In the genomic region with DNA sequence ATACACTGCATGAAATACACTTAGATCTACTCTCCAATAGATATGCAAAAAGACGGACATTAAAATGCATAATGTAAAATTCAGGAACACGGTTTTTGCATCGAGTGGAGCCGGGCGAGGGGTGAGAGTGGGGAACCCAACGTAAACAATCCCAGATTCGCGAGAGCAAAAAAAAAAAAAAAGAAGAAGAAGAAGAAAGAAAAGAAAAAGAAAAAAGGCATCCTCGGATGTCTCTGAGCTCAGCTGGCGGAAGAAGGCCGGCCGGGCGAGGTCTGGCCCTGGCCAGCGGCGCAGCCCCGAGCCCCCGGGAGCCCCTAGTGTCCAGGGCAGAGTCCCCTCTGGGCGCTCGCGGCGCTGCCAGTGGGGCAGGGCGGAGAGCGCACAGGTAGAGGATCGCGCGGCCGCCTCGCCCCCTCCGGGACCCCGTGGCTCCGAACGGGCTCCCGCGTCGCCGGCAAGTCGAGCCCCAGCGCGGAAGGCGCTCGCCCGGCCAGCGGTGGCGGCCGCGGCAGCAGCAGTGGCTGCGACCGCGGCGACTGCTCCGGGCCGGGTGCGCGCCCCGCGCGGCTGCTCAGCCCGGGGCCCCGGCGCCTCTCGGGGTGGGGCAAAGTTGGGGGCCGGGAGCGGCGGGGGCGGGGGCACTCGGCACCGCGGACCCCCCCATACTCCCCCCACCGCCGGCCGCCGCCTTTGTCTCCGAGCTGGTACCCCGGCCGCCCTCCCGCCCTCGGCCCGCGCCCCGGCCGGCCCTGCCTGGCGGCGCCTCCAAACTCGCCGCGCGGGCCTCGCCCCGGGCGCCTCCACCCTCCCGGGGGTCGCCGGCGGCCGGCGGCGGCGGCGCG, we compare ENCODE assay signal across 8 cellular contexts. TPM values are rescaled to one million over a fixed set of nuclear protein-coding genes. Genes with fewer than 3 reads are reported as not detected.
DNase-seq lines count a peak whose midpoint lies in the region; ATAC-seq and TF ChIP-seq lines count a peak whose summit lies in the region.

No MANE protein-coding gene starts in this region.

- H3K4me1 ChIP-seq in HEK293 (ENCODE audit: control insufficient read depth, insufficient read depth, low read length): peaks cover 48% of the 10 kb centered on the region
- peaks cover 34 to 40% of the 10 kb centered on the region in 2 donors for H3K4me1 ChIP-seq in duodenal mucosa (ENCODE audit: control insufficient read depth in 1 of 2, insufficient read depth in 2 of 2, low read length in 2 of 2)
- peaks cover 31% of the 10 kb centered on the region for H3K4me1 ChIP-seq in mucosa of descending colon (ENCODE audit: low read depth)

- no peaks in the 10 kb centered on the region for H3K36me3 ChIP-seq in HEK293 (ENCODE audit: control insufficient read depth in 2 of 2, insufficient read depth in 1 of 2, low read length in 2 of 2)
- H3K36me3 ChIP-seq in duodenal mucosa (ENCODE audit: control insufficient read depth in 1 of 2, insufficient read depth in 2 of 2, low read length in 2 of 2): no peaks in the 10 kb centered on the region
- no peaks in the 10 kb centered on the region for H3K36me3 ChIP-seq in mucosa of descending colon (ENCODE audit: low read depth)

- DNase-seq in SHP77 (lab: John Stamatoyannopoulos, UW) (peak; percentile 27 to 55), SHP77 treated with DMSO at 0.1 percent for 48 hours (lab: John Stamatoyannopoulos, UW) (no peak), NCI-H2227 treated with DMSO at 0.1 percent for 48 hours (lab: John Stamatoyannopoulos, UW) (peak; percentile 14), mucosa of descending colon (peak in 2 of 3 donors; percentile 51 to 66), ureter (ENCODE audit: low spot score) (no peak), NK-92 (lab: John Stamatoyannopoulos, UW; ENCODE audit: unreplicated experiment) (no peak)

- ATAC-seq in mucosa of descending colon: peak; percentile 45

- H3K27ac ChIP-seq in HEK293 (ENCODE audit: extremely low read depth, low read depth, low read length) (peak overlapping the region; percentile 96), duodenal mucosa (ENCODE audit: low read depth, low read length) (peak overlapping the region; percentile 79)

- peak overlapping the region; percentile 54 to 61 for H3K9ac ChIP-seq in duodenal mucosa (ENCODE audit: low read depth in 1 of 2, low read length in 2 of 2)

- POLR2A ChIA-PET in HEK293 (lab: Yijun Ruan, JAX): interaction anchor here (1.0 to 1.7 kb wide), 3 partner anchors 10 to 120 kb away, joined by 3 to 5 read pairs (median 4); a partner anchor contains a TSS

- H3K4me3 ChIP-seq in HEK293 (ENCODE audit: low read depth, low read length): peak overlapping the region; percentile 68
- peak overlapping the region; percentile 38 to 64 for H3K4me3 ChIP-seq in duodenal mucosa (ENCODE audit: low read depth in 1 of 2, low read length in 2 of 2)
- H3K4me3 ChIP-seq in mucosa of descending colon: peak overlapping the region; percentile 50

- H3K9me3 ChIP-seq in HEK293 (ENCODE audit: control insufficient read depth, insufficient read depth, low read depth, low read length): no peaks in the 10 kb centered on the region
- no peaks in the 10 kb centered on the region for H3K9me3 ChIP-seq in duodenal mucosa (ENCODE audit: control insufficient read depth in 1 of 2, low read length in 2 of 2)
- no peaks in the 10 kb centered on the region for H3K9me3 ChIP-seq in mucosa of descending colon

- intact Hi-C loops in mucosa of descending colon (cut with DNase I, micrococcal nuclease): loop anchor here in 1 of 2 donors (10.0 kb wide), 1 partner anchor 223 kb away; no protein-coding TSS in a partner anchor

- peak; percentile 80 for TF ChIP-seq CTCF in HEK293 (tag by site-specific recombination; IDR thresholded peaks at IDR 0.05)
- no peak for TF ChIP-seq CTCF in mucosa of descending colon (IDR thresholded peaks at IDR 0.05)

- CTCF ChIA-PET in HEK293 (lab: Yijun Ruan, JAX): interaction anchor here (0.7 kb wide), 1 partner anchor 121 kb away, joined by 3 read pairs; no protein-coding TSS in a partner anchor

- H3K27me3 ChIP-seq in duodenal mucosa (ENCODE audit: control insufficient read depth in 1 of 2, insufficient read depth in 2 of 2, low read length in 2 of 2): peaks cover 9 to 20% of the 10 kb centered on the region in 2 donors

TF ChIP-seq in HEK293, 187 proteins besides CTCF, POLR2A, EP300 and RAD21 (continues in another document):
- TF ChIP-seq, protein P1, sequence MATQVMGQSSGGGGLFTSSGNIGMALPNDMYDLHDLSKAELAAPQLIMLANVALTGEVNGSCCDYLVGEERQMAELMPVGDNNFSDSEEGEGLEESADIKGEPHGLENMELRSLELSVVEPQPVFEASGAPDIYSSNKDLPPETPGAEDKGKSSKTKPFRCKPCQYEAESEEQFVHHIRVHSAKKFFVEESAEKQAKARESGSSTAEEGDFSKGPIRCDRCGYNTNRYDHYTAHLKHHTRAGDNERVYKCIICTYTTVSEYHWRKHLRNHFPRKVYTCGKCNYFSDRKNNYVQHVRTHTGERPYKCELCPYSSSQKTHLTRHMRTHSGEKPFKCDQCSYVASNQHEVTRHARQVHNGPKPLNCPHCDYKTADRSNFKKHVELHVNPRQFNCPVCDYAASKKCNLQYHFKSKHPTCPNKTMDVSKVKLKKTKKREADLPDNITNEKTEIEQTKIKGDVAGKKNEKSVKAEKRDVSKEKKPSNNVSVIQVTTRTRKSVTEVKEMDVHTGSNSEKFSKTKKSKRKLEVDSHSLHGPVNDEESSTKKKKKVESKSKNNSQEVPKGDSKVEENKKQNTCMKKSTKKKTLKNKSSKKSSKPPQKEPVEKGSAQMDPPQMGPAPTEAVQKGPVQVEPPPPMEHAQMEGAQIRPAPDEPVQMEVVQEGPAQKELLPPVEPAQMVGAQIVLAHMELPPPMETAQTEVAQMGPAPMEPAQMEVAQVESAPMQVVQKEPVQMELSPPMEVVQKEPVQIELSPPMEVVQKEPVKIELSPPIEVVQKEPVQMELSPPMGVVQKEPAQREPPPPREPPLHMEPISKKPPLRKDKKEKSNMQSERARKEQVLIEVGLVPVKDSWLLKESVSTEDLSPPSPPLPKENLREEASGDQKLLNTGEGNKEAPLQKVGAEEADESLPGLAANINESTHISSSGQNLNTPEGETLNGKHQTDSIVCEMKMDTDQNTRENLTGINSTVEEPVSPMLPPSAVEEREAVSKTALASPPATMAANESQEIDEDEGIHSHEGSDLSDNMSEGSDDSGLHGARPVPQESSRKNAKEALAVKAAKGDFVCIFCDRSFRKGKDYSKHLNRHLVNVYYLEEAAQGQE (tag by site-specific recombination; IDR thresholded peaks at IDR 0.05): 0 out of 2 replicates have a peak, but pooled peaks have one; percentile 22
- TF ChIP-seq FEZF1 (tag by site-specific recombination; IDR thresholded peaks at IDR 0.05): no peak
- TF ChIP-seq RBAK (tag by site-specific recombination; IDR thresholded peaks at IDR 0.05): no peak
- no peak for TF ChIP-seq ZNF138 (tag by site-specific recombination; IDR thresholded peaks at IDR 0.05; ENCODE audit: borderline replicate concordance)
- TF ChIP-seq ZNF266 (tag by site-specific recombination; IDR thresholded peaks at IDR 0.05; ENCODE audit: low read depth): no peak
- TF ChIP-seq, protein P2, sequence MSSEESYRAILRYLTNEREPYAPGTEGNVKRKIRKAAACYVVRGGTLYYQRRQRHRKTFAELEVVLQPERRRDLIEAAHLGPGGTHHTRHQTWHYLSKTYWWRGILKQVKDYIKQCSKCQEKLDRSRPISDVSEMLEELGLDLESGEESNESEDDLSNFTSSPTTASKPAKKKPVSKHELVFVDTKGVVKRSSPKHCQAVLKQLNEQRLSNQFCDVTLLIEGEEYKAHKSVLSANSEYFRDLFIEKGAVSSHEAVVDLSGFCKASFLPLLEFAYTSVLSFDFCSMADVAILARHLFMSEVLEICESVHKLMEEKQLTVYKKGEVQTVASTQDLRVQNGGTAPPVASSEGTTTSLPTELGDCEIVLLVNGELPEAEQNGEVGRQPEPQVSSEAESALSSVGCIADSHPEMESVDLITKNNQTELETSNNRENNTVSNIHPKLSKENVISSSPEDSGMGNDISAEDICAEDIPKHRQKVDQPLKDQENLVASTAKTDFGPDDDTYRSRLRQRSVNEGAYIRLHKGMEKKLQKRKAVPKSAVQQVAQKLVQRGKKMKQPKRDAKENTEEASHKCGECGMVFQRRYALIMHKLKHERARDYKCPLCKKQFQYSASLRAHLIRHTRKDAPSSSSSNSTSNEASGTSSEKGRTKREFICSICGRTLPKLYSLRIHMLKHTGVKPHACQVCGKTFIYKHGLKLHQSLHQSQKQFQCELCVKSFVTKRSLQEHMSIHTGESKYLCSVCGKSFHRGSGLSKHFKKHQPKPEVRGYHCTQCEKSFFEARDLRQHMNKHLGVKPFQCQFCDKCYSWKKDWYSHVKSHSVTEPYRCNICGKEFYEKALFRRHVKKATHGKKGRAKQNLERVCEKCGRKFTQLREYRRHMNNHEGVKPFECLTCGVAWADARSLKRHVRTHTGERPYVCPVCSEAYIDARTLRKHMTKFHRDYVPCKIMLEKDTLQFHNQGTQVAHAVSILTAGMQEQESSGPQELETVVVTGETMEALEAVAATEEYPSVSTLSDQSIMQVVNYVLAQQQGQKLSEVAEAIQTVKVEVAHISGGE (tag by site-specific recombination; conservative IDR thresholded peaks at IDR 0.05; ENCODE audit: low read depth): 0 out of 2 replicates have a peak, but pooled peaks have one; percentile 21
- TF ChIP-seq ZNF2 (tag by site-specific recombination; IDR thresholded peaks at IDR 0.05): 0 out of 2 replicates have a peak, but pooled peaks have one; percentile 7
- no peak for TF ChIP-seq ZNF654 (tag by site-specific recombination; IDR thresholded peaks at IDR 0.05; ENCODE audit: low read depth)
- no peak for TF ChIP-seq KLF10 (tag by site-specific recombination; IDR thresholded peaks at IDR 0.05)
- peak; percentile 79 for TF ChIP-seq ZBTB20 (tag by site-specific recombination; IDR thresholded peaks at IDR 0.05)
- TF ChIP-seq ZNF146 (tag by site-specific recombination; IDR thresholded peaks at IDR 0.05): no peak
- TF ChIP-seq ZNF660 (tag by site-specific recombination; IDR thresholded peaks at IDR 0.05): 0 out of 2 replicates have a peak, but pooled peaks have one; percentile 25
- peak; percentile 63 for TF ChIP-seq ZBTB8A (tag by site-specific recombination; IDR thresholded peaks at IDR 0.05)
- peak; percentile 76 for TF ChIP-seq GLIS2 (tag by site-specific recombination; IDR thresholded peaks at IDR 0.05)
- TF ChIP-seq, protein P3, sequence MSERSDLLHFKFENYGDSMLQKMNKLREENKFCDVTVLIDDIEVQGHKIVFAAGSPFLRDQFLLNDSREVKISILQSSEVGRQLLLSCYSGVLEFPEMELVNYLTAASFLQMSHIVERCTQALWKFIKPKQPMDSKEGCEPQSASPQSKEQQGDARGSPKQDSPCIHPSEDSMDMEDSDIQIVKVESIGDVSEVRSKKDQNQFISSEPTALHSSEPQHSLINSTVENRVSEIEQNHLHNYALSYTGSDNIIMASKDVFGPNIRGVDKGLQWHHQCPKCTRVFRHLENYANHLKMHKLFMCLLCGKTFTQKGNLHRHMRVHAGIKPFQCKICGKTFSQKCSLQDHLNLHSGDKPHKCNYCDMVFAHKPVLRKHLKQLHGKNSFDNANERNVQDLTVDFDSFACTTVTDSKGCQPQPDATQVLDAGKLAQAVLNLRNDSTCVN (tag by site-specific recombination; optimal IDR thresholded peaks at IDR 0.05): peak; percentile 55

RNA-seq across cellular contexts. Expression of a gene that starts 9.7 kb away (rescaled TPM):
- total RNA-seq in mucosa of descending colon (10 to 100 TPM; 13.8 to 36.0 (median 15.5) TPM), ureter (60.8 TPM)

Comparison
In these comparisons a context has a peak if more than half of its experiments do, and no peak if none do; other contexts are left out.
1. DNase-seq: peak in SHP77 (2 of 2), NCI-H2227 treated with DMSO at 0.1 percent for 48 hours (single experiment) and mucosa of descending colon (2 of 3); none in SHP77 treated with DMSO at 0.1 percent for 48 hours (single experiment), ureter (single experiment) and NK-92 (single experiment).
2. Peak in every context shown above with its lines, with median percentiles within 50 percentile points of each other: H3K4me3 ChIP-seq.